9 cellular contexts compared by ENCODE assay signal in the genomic region with DNA sequence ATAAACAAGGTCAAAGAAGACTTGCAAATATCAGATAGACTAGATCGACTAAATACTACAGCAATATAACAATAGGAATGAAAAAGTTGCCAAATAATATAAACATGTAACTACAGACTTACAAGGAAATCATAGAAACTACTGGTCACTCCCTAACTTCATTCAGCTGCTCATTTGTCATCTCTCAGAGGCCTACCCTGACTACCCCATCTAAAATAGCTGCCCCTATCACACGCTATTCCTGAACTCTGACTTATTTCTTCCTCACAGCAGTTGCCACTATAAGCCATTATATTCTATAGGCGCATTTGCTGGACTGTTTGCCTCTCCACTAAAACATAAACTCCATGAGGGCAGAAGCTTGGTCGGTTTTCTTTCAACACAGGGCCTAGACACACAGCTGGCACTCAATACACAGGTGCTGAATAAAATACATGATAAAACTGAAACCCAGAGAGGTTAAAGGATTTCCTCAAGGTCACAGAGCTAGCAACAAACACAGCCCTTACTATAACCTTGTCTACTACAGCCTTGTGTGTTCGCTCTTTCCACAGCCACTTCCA. TPM values are rescaled to one million over a fixed set of nuclear protein-coding genes. Genes with fewer than 3 reads are reported as not detected.
A peak's percentile ranks its signal among the peaks of the same experiment; 100 is the strongest.
DNase-seq lines count a peak whose midpoint lies in the region; ATAC-seq, FAIRE-seq and TF ChIP-seq lines count a peak whose summit lies in the region.
"Had no signal": no experiment of that assay in that cellular context is flagged by ENCODE, and none has a peak within 500 bp of the region (broad histone marks: within the 10 kb centered on the region; RNA-seq: fewer than 3 reads in every experiment).

No MANE protein-coding gene starts in this region.

- WGBS in A549 (ENCODE audit: missing lambda C conversion rate), result 87% methylated on average over 5 of the region's 5 CpGs
- 96 to 97% methylated on average over 5 of the region's 5 CpGs for WGBS in GM23248 (ENCODE audit: low coverage in 1 of 2, low lambda C conversion rate in 2 of 2, missing lambda C conversion rate in 2 of 2), 2 experiments

- POLR2A ChIA-PET in A549 (lab: Yijun Ruan, JAX), result no interaction called here

- TF ChIP-seq RAD21 in A549 (conservative IDR thresholded peaks at IDR 0.05 in 1 of 2, IDR thresholded peaks at IDR 0.05 in 1 of 2), result no peak

- H3K9me3 ChIP-seq in A549, result no peaks in the 10 kb centered on the region
- H3K9me3 ChIP-seq in GM23248 (ENCODE audit: low read depth), result no peaks in the 10 kb centered on the region
- no peaks in the 10 kb centered on the region for H3K9me3 ChIP-seq in ascending aorta
- no peaks in the 10 kb centered on the region for H3K9me3 ChIP-seq in lower lobe of right lung

- ATAC-seq in A549, result no peak
- ATAC-seq in lower lobe of right lung, result no peak
- ATAC-seq in HG03442 (IDR thresholded peaks at IDR 0.05; ENCODE audit: unreplicated experiment), result no peak
- no peak for ATAC-seq in GM18519 (IDR thresholded peaks at IDR 0.05; ENCODE audit: low FRiP score, unreplicated experiment)

- H3K36me3 ChIP-seq in GM23248 (ENCODE audit: low read depth), result no peaks in the 10 kb centered on the region
- H3K36me3 ChIP-seq in ascending aorta, result no peaks in the 10 kb centered on the region
- H3K36me3 ChIP-seq in lower lobe of right lung, result no peaks in the 10 kb centered on the region

- peaks cover 64% of the 10 kb centered on the region for H3K79me2 ChIP-seq in GM23248 (ENCODE audit: insufficient read depth)

- in situ Hi-C loops in GM23248 (cut with MboI), result no loop called here

- peak overlapping the region; percentile 85 for H3K9ac ChIP-seq in GM23248

- no peak for TF ChIP-seq POLR2A in A549 (IDR thresholded peaks at IDR 0.05; ENCODE audit: low read length)

- no peak for DNase-seq in A549 (ENCODE audit: low read depth in 1 of 2, low spot score in 1 of 2)
- peak; percentile 9 for DNase-seq in GM23248
- DNase-seq in ascending aorta (ENCODE audit: low spot score in 2 of 2), result no peak
- no peak for DNase-seq in lower lobe of right lung
- no peak for DNase-seq in islet precursor cell
- no peak for DNase-seq in OCI-M1 (lab: John Stamatoyannopoulos, UW)
- DNase-seq: NCI-H2107 had no signal

- no peaks in the 10 kb centered on the region for H3K9me2 ChIP-seq in GM23248 (ENCODE audit: insufficient read depth)

- H3K27me3 ChIP-seq in GM23248 (replicated peaks; ENCODE audit: insufficient read depth), result no peaks in the 10 kb centered on the region
- H3K27me3 ChIP-seq in ascending aorta, result no peaks in the 10 kb centered on the region
- no peaks in the 10 kb centered on the region for H3K27me3 ChIP-seq in lower lobe of right lung (ENCODE audit: low read depth)

- H3K4me1 ChIP-seq in A549, result peaks cover 27% of the 10 kb centered on the region
- no peaks in the 10 kb centered on the region; the same call in none of the 2 replicates for H3K4me1 ChIP-seq in GM23248 (ENCODE audit: insufficient read depth)
- H3K4me1 ChIP-seq in ascending aorta, result no peaks in the 10 kb centered on the region
- H3K4me1 ChIP-seq in lower lobe of right lung, result peaks cover 36% of the 10 kb centered on the region

- H3K27ac ChIP-seq in A549 (peak overlapping the region in 1 of 2 experiments; percentile 97; a peak in 2 of 6 replicates), GM23248 (peak overlapping the region; percentile 56; the same call in 1 of the 2 replicates), ascending aorta (no peak overlapping the region), lower lobe of right lung (no peak overlapping the region)

- no peak overlapping the region for H2AFZ ChIP-seq in GM23248

- 0 out of 2 replicates have a peak, but pooled peaks cover 3% of the 10 kb centered on the region for H4K20me1 ChIP-seq in GM23248 (ENCODE audit: insufficient read depth)

- FAIRE-seq in A549 (lab: Jason Lieb, UNC), result no peak

- no peak for TF ChIP-seq EP300 in A549 (IDR thresholded peaks at IDR 0.05)

- H3K4me2 ChIP-seq in A549 (peak overlapping the region; percentile 79), GM23248 (ENCODE audit: unreplicated experiment) (peak overlapping the region; percentile 100)

- TF ChIP-seq CTCF in A549 (IDR thresholded peaks at IDR 0.05) (no peak), ascending aorta (IDR thresholded peaks at IDR 0.05) (no peak), lower lobe of right lung (IDR thresholded peaks at IDR 0.05) (no peak)

- intact Hi-C loops in ascending aorta (cut with DNase I) (loop anchor here (10.0 kb wide), 1 partner anchor 360 kb away; a partner anchor contains a TSS), lower lobe of right lung (cut with DNase I) (no loop called here)

- H3F3A ChIP-seq in GM23248 (ENCODE audit: insufficient read depth), result peaks cover 11% of the 10 kb centered on the region; the same call in 1 of the 2 replicates

- no peak overlapping the region; the same call in 2 of the 3 replicates for H3K4me3 ChIP-seq in A549
- H3K4me3 ChIP-seq in GM23248, result peak overlapping the region; percentile 89
- H3K4me3 ChIP-seq in ascending aorta, result peak overlapping the region; percentile 92 to 96
- peak overlapping the region; percentile 97 for H3K4me3 ChIP-seq in lower lobe of right lung

- CTCF ChIA-PET in A549 (lab: Yijun Ruan, JAX), result no interaction called here

TF ChIP-seq in A549, 52 proteins besides CTCF, POLR2A, EP300 and RAD21:
- TF ChIP-seq HOXB5 (CRISPR knock-in tag; IDR thresholded peaks at IDR 0.05) (no peak), MAFK (IDR thresholded peaks at IDR 0.05; ENCODE audit: partially characterized antibody) (no peak), FOXS1 (CRISPR knock-in tag; IDR thresholded peaks at IDR 0.05) (no peak), ZSCAN20 (CRISPR knock-in tag; IDR thresholded peaks at IDR 0.05) (no peak), PHF8 (IDR thresholded peaks at IDR 0.05; ENCODE audit: borderline replicate concordance, low read depth) (no peak), CHD4 (IDR thresholded peaks at IDR 0.05; ENCODE audit: borderline replicate concordance) (no peak), KDM5A (IDR thresholded peaks at IDR 0.05) (no peak), HOXB13 (CRISPR knock-in tag; IDR thresholded peaks at IDR 0.05; ENCODE audit: low read depth) (no peak), POLR2AphosphoS2 (conservative IDR thresholded peaks at IDR 0.05; ENCODE audit: low read length) (no peak), NFE2L2 (conservative IDR thresholded peaks at IDR 0.05; ENCODE audit: low read length) (no peak), SREBF2 (IDR thresholded peaks at IDR 0.05) (no peak), NPAS2 (CRISPR knock-in tag; IDR thresholded peaks at IDR 0.05; ENCODE audit: borderline replicate concordance) (no peak), FOSL2 (IDR thresholded peaks at IDR 0.05) (no peak), FOSL2 (CRISPR knock-in tag; IDR thresholded peaks at IDR 0.05) (no peak), ESRRA (IDR thresholded peaks at IDR 0.05; ENCODE audit: borderline replicate concordance, low read length) (no peak), CBX8 (IDR thresholded peaks at IDR 0.05) (no peak), RNF2 (IDR thresholded peaks at IDR 0.05; ENCODE audit: borderline replicate concordance, low read depth) (no peak)
- TF ChIP-seq, protein P1, sequence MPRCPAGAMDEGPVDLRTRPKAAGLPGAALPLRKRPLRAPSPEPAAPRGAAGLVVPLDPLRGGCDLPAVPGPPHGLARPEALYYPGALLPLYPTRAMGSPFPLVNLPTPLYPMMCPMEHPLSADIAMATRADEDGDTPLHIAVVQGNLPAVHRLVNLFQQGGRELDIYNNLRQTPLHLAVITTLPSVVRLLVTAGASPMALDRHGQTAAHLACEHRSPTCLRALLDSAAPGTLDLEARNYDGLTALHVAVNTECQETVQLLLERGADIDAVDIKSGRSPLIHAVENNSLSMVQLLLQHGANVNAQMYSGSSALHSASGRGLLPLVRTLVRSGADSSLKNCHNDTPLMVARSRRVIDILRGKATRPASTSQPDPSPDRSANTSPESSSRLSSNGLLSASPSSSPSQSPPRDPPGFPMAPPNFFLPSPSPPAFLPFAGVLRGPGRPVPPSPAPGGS (IDR thresholded peaks at IDR 0.05), result no peak
- TF ChIP-seq, protein P2, sequence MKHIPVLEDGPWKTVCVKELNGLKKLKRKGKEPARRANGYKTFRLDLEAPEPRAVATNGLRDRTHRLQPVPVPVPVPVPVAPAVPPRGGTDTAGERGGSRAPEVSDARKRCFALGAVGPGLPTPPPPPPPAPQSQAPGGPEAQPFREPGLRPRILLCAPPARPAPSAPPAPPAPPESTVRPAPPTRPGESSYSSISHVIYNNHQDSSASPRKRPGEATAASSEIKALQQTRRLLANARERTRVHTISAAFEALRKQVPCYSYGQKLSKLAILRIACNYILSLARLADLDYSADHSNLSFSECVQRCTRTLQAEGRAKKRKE (CRISPR knock-in tag; IDR thresholded peaks at IDR 0.05; ENCODE audit: low read depth), result no peak
- TF ChIP-seq, protein P3, sequence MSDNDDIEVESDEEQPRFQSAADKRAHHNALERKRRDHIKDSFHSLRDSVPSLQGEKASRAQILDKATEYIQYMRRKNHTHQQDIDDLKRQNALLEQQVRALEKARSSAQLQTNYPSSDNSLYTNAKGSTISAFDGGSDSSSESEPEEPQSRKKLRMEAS (IDR thresholded peaks at IDR 0.05), result no peak
TF ChIP-seq in A549: peak in this region for 0.

RNA-seq across cellular contexts. Expression of a gene that starts 1.8 kb away (rescaled TPM):
- polyA plus RNA-seq in A549 (2011; rRNA removed), result 31.8 and 36.0 TPM in 2 replicates
- polyA plus RNA-seq in A549 (2012; cell fraction: cytosol; rRNA removed), result 6.3 and 7.4 TPM in 2 replicates
- polyA plus RNA-seq in A549 (2012; cell fraction: nucleus; rRNA removed), result 4.0 and 4.1 TPM in 2 replicates
- 13.1 to 13.9 TPM (median 13.2 TPM) in 3 replicates for polyA plus RNA-seq in A549 (2017; fragmentation: RNase III; extraction: RNeasy Plus Mini Kit Qiagen cat#74134 plus additional on column Dnase treatment)
- 34.3 and 34.9 TPM in 2 replicates for polyA minus RNA-seq in A549 (2011; rRNA and poly(A)+ RNA removed)
- total RNA-seq in GM23248 (2014; rRNA removed; shearing (Covaris generic)), result 12.1 and 12.8 TPM in 2 replicates
- polyA plus RNA-seq in GM23248 (2016; fragmentation: Nextera tagmentation; extraction: Ambion mirVana), result 5.8 and 6.5 TPM in 2 replicates
- 4.3 TPM for total RNA-seq in ascending aorta
- 31.1 TPM for total RNA-seq in lower lobe of right lung
